ENCODE assay signal across 9 cellular contexts in genomic region chr19:38210458-38210987, GRCh38. TPM values are rescaled to one million over a fixed set of nuclear protein-coding genes. Genes with fewer than 3 reads are reported as not detected.
DNase-seq lines count a peak whose midpoint lies in the region; ATAC-seq and TF ChIP-seq lines count a peak whose summit lies in the region.
"Had no signal": no experiment of that assay in that cellular context is flagged by ENCODE, and none has a peak within 500 bp of the region (broad histone marks: within the 10 kb centered on the region; RNA-seq: fewer than 3 reads in every experiment).

No MANE protein-coding gene starts in this region.

- no peaks in the 10 kb centered on the region for H3K9me3 Mint-ChIP-seq in WTC11
- no peaks in the 10 kb centered on the region for H3K9me3 Mint-ChIP-seq in activated T-helper 17 cell treated with anti-CD3 and anti-CD28 coated beads, Interleukin-2, amount 50 U/mL, for 72 hours

- H3K27ac Mint-ChIP-seq in WTC11 = no peak overlapping the region
- no peak overlapping the region for H3K27ac Mint-ChIP-seq in activated T-helper 17 cell treated with anti-CD3 and anti-CD28 coated beads, Interleukin-2, amount 50 U/mL, for 72 hours

- H3K9me3 ChIP-seq in iPS DF 6.9 (ENCODE audit: control insufficient read depth, insufficient read depth, low read length) = no peaks in the 10 kb centered on the region

- intact Hi-C loops in sciatic nerve (cut with DNase I) = no loop called here

- peaks cover 32% of the 10 kb centered on the region for H3K4me1 Mint-ChIP-seq in WTC11
- H3K4me1 Mint-ChIP-seq in activated T-helper 17 cell treated with anti-CD3 and anti-CD28 coated beads, Interleukin-2, amount 50 U/mL, for 72 hours = peaks cover 17% of the 10 kb centered on the region

- DNase-seq in H7 (peak; percentile 98), WTC11 (ENCODE audit: low spot score) (peak; percentile 93), iPS DF 6.9 (ENCODE audit: low read depth, low spot score) (no peak), sciatic nerve (ENCODE audit: low spot score) (peak; percentile 73)

- no peaks in the 10 kb centered on the region for H3K36me3 ChIP-seq in H7 (replicated peaks; ENCODE audit: control insufficient read depth, insufficient read depth, low read length)
- peaks cover 6% of the 10 kb centered on the region; the same call in 1 of the 2 replicates for H3K36me3 ChIP-seq in iPS DF 6.9 (ENCODE audit: control insufficient read depth, insufficient read depth, low read length)

- WGBS in iPS DF 6.9 (ENCODE audit: insufficient coverage, insufficient read length) = no CpG with 5 or more reads among the region's 24 CpGs

- ATAC-seq in WTC11 (peak; percentile 71), sciatic nerve (peak; percentile 81), GM21619 (IDR thresholded peaks at IDR 0.05; ENCODE audit: unreplicated experiment) (no peak), HG02678 (IDR thresholded peaks at IDR 0.05; ENCODE audit: unreplicated experiment) (no peak), GM18858 (IDR thresholded peaks at IDR 0.05; ENCODE audit: unreplicated experiment) (no peak)
- ATAC-seq in activated T-helper 17 cell treated with anti-CD3 and anti-CD28 coated beads, Interleukin-2, amount 50 U/mL, for 72 hours (replicated peaks) = no peak

- POLR2A ChIA-PET in WTC11 (lab: Charles Lee) = interaction anchor here (1.1 to 1.5 kb wide), 2 partner anchors 27 to 303 kb away, joined by 6 to 7 read pairs; partner anchors contain the start of genes SIPA1L3 and WDR87

- no peak overlapping the region for H3K27ac ChIP-seq in iPS DF 6.9 (ENCODE audit: low read length)

- peaks cover 6% of the 10 kb centered on the region; the same call in 1 of the 2 replicates for H3K4me1 ChIP-seq in iPS DF 6.9 (ENCODE audit: control insufficient read depth, insufficient read depth, low read length)

- TF ChIP-seq CTCF in WTC11 (IDR thresholded peaks at IDR 0.05) = no peak

- no peaks in the 10 kb centered on the region for H3K36me3 Mint-ChIP-seq in WTC11
- peaks cover 25% of the 10 kb centered on the region for H3K36me3 Mint-ChIP-seq in activated T-helper 17 cell treated with anti-CD3 and anti-CD28 coated beads, Interleukin-2, amount 50 U/mL, for 72 hours (ENCODE audit: low read depth)

- H3K27me3 ChIP-seq in H7 (ENCODE audit: control insufficient read depth, insufficient read depth, low read length) = peaks cover 12% of the 10 kb centered on the region; the same call in 1 of the 2 replicates
- no peaks in the 10 kb centered on the region for H3K27me3 ChIP-seq in iPS DF 6.9 (ENCODE audit: control insufficient read depth, insufficient read depth, low read length)

- peak overlapping the region; percentile 44 for H3K4me3 ChIP-seq in H7 (ENCODE audit: insufficient read depth, low read depth, low read length)
- H3K4me3 ChIP-seq in iPS DF 6.9 (ENCODE audit: low read length) = peak overlapping the region; percentile 56; the same call in 1 of the 2 replicates

- CTCF ChIA-PET in WTC11 (lab: Charles Lee) = interaction anchor here (2.4 to 8.8 kb wide), 2 partner anchors 68 to 308 kb away, joined by 13 to 88 read pairs; no protein-coding TSS in a partner anchor

- H3K27me3 Mint-ChIP-seq in WTC11 (ENCODE audit: low read depth) = peaks cover 17% of the 10 kb centered on the region
- H3K27me3 Mint-ChIP-seq in activated T-helper 17 cell treated with anti-CD3 and anti-CD28 coated beads, Interleukin-2, amount 50 U/mL, for 72 hours = peaks cover 21% of the 10 kb centered on the region

- peak overlapping the region; percentile 70 for H3K4me3 Mint-ChIP-seq in WTC11
- H3K4me3 Mint-ChIP-seq in activated T-helper 17 cell treated with anti-CD3 and anti-CD28 coated beads, Interleukin-2, amount 50 U/mL, for 72 hours = no peak overlapping the region

TF ChIP-seq in WTC11, 78 proteins besides CTCF, POLR2A, EP300 and RAD21:
- TF ChIP-seq NFE2L1 (CRISPR knock-in tag; IDR thresholded peaks at IDR 0.05) (peak; percentile 32; the same call in 1 of the 2 replicates), MYBL2 (CRISPR knock-in tag; IDR thresholded peaks at IDR 0.05) (0 out of 2 replicates have a peak, but pooled peaks have one; percentile 15), ZNF281 (CRISPR knock-in tag; IDR thresholded peaks at IDR 0.05) (peak; percentile 59; the same call in 1 of the 2 replicates), FOXK1 (CRISPR knock-in tag; IDR thresholded peaks at IDR 0.05) (0 out of 2 replicates have a peak, but pooled peaks have one; percentile 31), FOXP1 (CRISPR knock-in tag; IDR thresholded peaks at IDR 0.05; ENCODE audit: borderline replicate concordance) (peak; percentile 61; the same call in 1 of the 2 replicates), ETV6 (CRISPR knock-in tag; IDR thresholded peaks at IDR 0.05) (no peak), SP1 (CRISPR knock-in tag; conservative IDR thresholded peaks at IDR 0.05) (peak; percentile 67), E2F5 (CRISPR knock-in tag; IDR thresholded peaks at IDR 0.05) (peak; percentile 70), ATF3 (CRISPR knock-in tag; conservative IDR thresholded peaks at IDR 0.05) (no peak)

RNA-seq across cellular contexts. Expression of gene DPF1, which starts 13.5 kb away (rescaled TPM):
- total RNA-seq in H7 (2014; rRNA removed; shearing (Covaris generic)) = 3.0 and 5.5 TPM in 2 replicates
- total RNA-seq in WTC11 (2021) (5.2 to 6.8 TPM (median 5.9 TPM) in 3 replicates), sciatic nerve (not detected)
- total RNA-seq in activated T-helper 17 cell treated with anti-CD3 and anti-CD28 coated beads, Interleukin-2, amount 50 U/mL, for 72 hours = 1 to 10 TPM in 1 of 2 donors, not detected in 1; 1.1 TPM

RNA-seq across cellular contexts. Expression of gene PPP1R14A, which starts 45.7 kb away (rescaled TPM):
- 3.5 and 3.7 TPM in 2 replicates for total RNA-seq in H7 (2014; rRNA removed; shearing (Covaris generic))
- total RNA-seq in WTC11 (2021) (32.3 to 33.8 TPM (median 33.4 TPM) in 3 replicates), sciatic nerve (27.5 TPM)
- not detected for total RNA-seq in activated T-helper 17 cell treated with anti-CD3 and anti-CD28 coated beads, Interleukin-2, amount 50 U/mL, for 72 hours
- total RNA-seq: NCI-H460 had no signal

RNA-seq across cellular contexts. Expression of gene SPINT2, which starts 53.9 kb away (rescaled TPM):
- 143 and 153 TPM in 2 replicates for total RNA-seq in H7 (2014; rRNA removed; shearing (Covaris generic))
- 335 to 400 TPM (median 358 TPM) in 3 replicates for total RNA-seq in WTC11 (2021)
- total RNA-seq in sciatic nerve = 27.7 TPM
- 10 to 100 TPM; 21.3 to 56.6 TPM for total RNA-seq in activated T-helper 17 cell treated with anti-CD3 and anti-CD28 coated beads, Interleukin-2, amount 50 U/mL, for 72 hours

Comparison
In these comparisons a context has a peak if more than half of its experiments do, and no peak if none do; other contexts are left out.
1. ATAC-seq: peak in WTC11 (single experiment) and sciatic nerve (single experiment); none in activated T-helper 17 cell treated with anti-CD3 and anti-CD28 coated beads, Interleukin-2, amount 50 U/mL, for 72 hours (single experiment), GM21619 (single experiment), HG02678 (single experiment) and GM18858 (single experiment).